ENCODE assay signal across 12 cellular contexts in the genomic region with DNA sequence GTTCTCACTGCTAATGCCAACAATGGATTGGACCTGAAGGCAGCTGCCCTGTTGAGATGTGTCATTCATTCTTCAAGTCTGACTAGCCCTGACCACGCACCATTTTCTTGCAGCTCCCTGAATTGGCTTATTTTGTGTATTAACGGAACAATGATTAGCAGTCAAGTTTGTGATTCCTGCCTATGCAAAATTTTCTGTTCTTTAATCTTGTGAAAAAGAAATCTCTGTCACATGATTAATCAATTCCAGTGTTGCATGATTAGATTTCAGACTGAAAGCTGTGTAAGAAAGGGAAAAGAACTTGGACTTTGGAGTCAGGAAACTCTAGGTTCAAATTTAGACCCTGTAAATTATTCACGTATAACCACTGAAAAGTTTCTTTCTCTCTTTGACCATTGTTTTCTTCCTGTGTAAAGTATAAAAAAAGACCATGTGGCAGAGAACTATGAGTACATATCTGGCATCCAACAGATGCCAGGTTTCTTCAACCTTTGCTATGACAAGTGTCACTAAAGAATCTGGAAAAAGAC.
A peak's percentile ranks its signal among the peaks of the same experiment; 100 is the strongest.
DNase-seq lines count a peak whose midpoint lies in the region; ATAC-seq and TF ChIP-seq lines count a peak whose summit lies in the region.
"Had no signal": no experiment of that assay in that cellular context is flagged by ENCODE, and none has a peak within 500 bp of the region (broad histone marks: within the 10 kb centered on the region; RNA-seq: fewer than 3 reads in every experiment).

No MANE protein-coding gene starts in this region.

- no peak for TF ChIP-seq CTCF in mucosa of descending colon (IDR thresholded peaks at IDR 0.05)

- no peaks in the 10 kb centered on the region for H3K4me1 ChIP-seq in mucosa of descending colon (ENCODE audit: low read depth)

- H3K36me3 ChIP-seq in mucosa of descending colon (ENCODE audit: low read depth), result no peaks in the 10 kb centered on the region

- no peaks in the 10 kb centered on the region for H3K9me3 ChIP-seq in mucosa of descending colon

- DNase-seq in mucosa of descending colon (no peak), NCI-H1417 treated with DMSO at 0.1 percent for 48 hours (lab: John Stamatoyannopoulos, UW) (no peak), NCI-H128 (lab: John Stamatoyannopoulos, UW; ENCODE audit: unreplicated experiment) (no peak), NCI-H2081 (lab: John Stamatoyannopoulos, UW) (no peak), Kasumi-1 (lab: John Stamatoyannopoulos, UW) (no peak)
- DNase-seq: NCI-H2029; stimulated activated naive CD8-positive, alpha-beta T cell treated with anti-CD3 and anti-CD28 coated beads, Interleukin-15, Interleukin-2, amounts not matched to agents 100 U/mL and 50 U/mL, for 24 hours had no signal

- intact Hi-C loops in mucosa of descending colon (cut with DNase I, micrococcal nuclease), result no loop called here

- ATAC-seq in GM19043 (IDR thresholded peaks at IDR 0.05; ENCODE audit: low read depth, unreplicated experiment) (peak; percentile 73), HG02763 (IDR thresholded peaks at IDR 0.05; ENCODE audit: unreplicated experiment) (peak; percentile 80), HG03571 (IDR thresholded peaks at IDR 0.05; ENCODE audit: unreplicated experiment) (peak; percentile 69), mucosa of descending colon (peak; percentile 28)
- ATAC-seq: HCT116; SK-N-SH treated with all-trans-retinoic acid at 6 μM for 48 hours; stimulated activated naive CD8-positive, alpha-beta T cell treated with anti-CD3 and anti-CD28 coated beads, Interleukin-15, Interleukin-2, amounts not matched to agents 100 U/mL and 50 U/mL, for 24 hours had no signal

- H3K4me3 ChIP-seq in mucosa of descending colon, result no peak overlapping the region

Comparison
In these comparisons a context has a peak if more than half of its experiments do, and no peak if none do; other contexts are left out.
1. ATAC-seq: peak in every context shown above with its lines; median percentile 80 in HG02763; 73 in GM19043; 69 in HG03571; 28 in mucosa of descending colon.